Comparison of ENCODE assay signal across 31 cellular contexts in genomic region chr2:10224734-10225133, GRCh38.
"Had no signal": no experiment of that assay in that cellular context is flagged by ENCODE, and none has a peak within 500 bp of the region (broad histone marks: within the 10 kb centered on the region; RNA-seq: fewer than 3 reads in every experiment).

No MANE protein-coding gene starts in this region.

- H3K27ac Mint-ChIP-seq: activated B cell treated with CpG ODN at 0.5 μM for 24 hours; activated CD4-positive, alpha-beta memory T cell treated with anti-CD3 and anti-CD28 coated beads for 36 hours; activated naive CD4-positive, alpha-beta T cell treated with anti-CD3 and anti-CD28 coated beads for 36 hours; T-helper 1 cell treated with Interleukin-12 subunit alpha and Interleukin-12 subunit beta and Interleukin-4 antibody, amounts not matched to agents 30 μg/mL and 1 μg/mL, for 36 hours; T-helper 2 cell treated with Interferon-gamma antibody and Interleukin-4, amounts not matched to agents 5 μg/mL and 100 μg/mL, for 36 hours had no signal

- H3K27me3 Mint-ChIP-seq: activated CD4-positive, alpha-beta memory T cell treated with anti-CD3 and anti-CD28 coated beads for 36 hours had no signal

- H3K4me1 Mint-ChIP-seq: activated B cell treated with CpG ODN at 0.5 μM for 24 hours had no signal

- H3K36me3 Mint-ChIP-seq: activated CD4-positive, alpha-beta memory T cell treated with anti-CD3 and anti-CD28 coated beads for 36 hours; activated naive CD4-positive, alpha-beta T cell treated with anti-CD3 and anti-CD28 coated beads, Interleukin-2, amount 50 U/mL, for 72 hours had no signal

- H3K27me3 ChIP-seq: adrenal gland, body of pancreas, breast epithelium, Peyer's patch, SJSA1 had no signal

- H3K4me1 ChIP-seq: adrenal gland, breast epithelium had no signal

- DNase-seq: activated B cell treated with CpG ODN at 0.5 μM for 24 hours; activated CD4-positive, alpha-beta memory T cell treated with anti-CD3 and anti-CD28 coated beads for 36 hours; activated CD4-positive, alpha-beta T cell treated with anti-CD3 and anti-CD28 coated beads for 4 hours; activated CD4-positive, alpha-beta T cell treated with anti-CD3 and anti-CD28 coated beads, Interleukin-2, amount 50 U/mL, for 1 hour; activated CD4-positive, CD25-positive, alpha-beta regulatory T cell treated with anti-CD3 and anti-CD28 coated beads, Interleukin-2, amount 50 U/mL, for 72 hours; activated CD8-positive, alpha-beta memory T cell treated with anti-CD3 and anti-CD28 coated beads, Interleukin-2, amount 50 U/mL, for 48 hours; activated gamma-delta T cell treated with Interleukin-2 at 50 U/mL for 16 hours; activated naive CD4-positive, alpha-beta T cell treated with anti-CD3 and anti-CD28 coated beads for 36 hours; activated T-cell treated with anti-CD3 and anti-CD28 coated beads, Interleukin-2, amount 50 U/mL, for 48 hours; adrenal gland; body of pancreas; MM.1S; MV-4-11; NCI-H1092; NCI-H1436 treated with DMSO at 0.1 percent for 48 hours; NCI-H1694 treated with DMSO at 0.1 percent for 48 hours; NCI-H2029; NCI-H345; NCI-H510A; NCI-H748 treated with DMSO at 0.1 percent for 48 hours; NK-92 treated with Interleukin-12 subunit alpha and Interleukin-12 subunit beta, amount 100 ng/mL, for 24 hours; PC-3; SHP77 treated with DMSO at 0.1 percent for 48 hours; SK-N-SH had no signal

- H3K27ac ChIP-seq: body of pancreas, breast epithelium, KMS-11, SJSA1 had no signal

- H3K4me3 ChIP-seq: adrenal gland, body of pancreas, breast epithelium, Peyer's patch, SJSA1 had no signal

- ATAC-seq: activated naive CD4-positive, alpha-beta T cell treated with anti-CD3 and anti-CD28 coated beads, Interleukin-2, amount 50 U/mL, for 72 hours; body of pancreas; PC-3 had no signal

- H3K36me3 ChIP-seq: adrenal gland, breast epithelium, Peyer's patch, SJSA1 had no signal

- H3K9me3 ChIP-seq: adrenal gland, body of pancreas, breast epithelium, Peyer's patch, SJSA1, SK-N-SH had no signal

- H3K9me3 Mint-ChIP-seq: activated B cell treated with CpG ODN at 0.5 μM for 24 hours; activated CD4-positive, alpha-beta memory T cell treated with anti-CD3 and anti-CD28 coated beads for 36 hours; activated naive CD4-positive, alpha-beta T cell treated with anti-CD3 and anti-CD28 coated beads for 36 hours; activated naive CD4-positive, alpha-beta T cell treated with anti-CD3 and anti-CD28 coated beads, Interleukin-2, amount 50 U/mL, for 72 hours; T-helper 1 cell treated with Interleukin-12 subunit alpha and Interleukin-12 subunit beta and Interleukin-4 antibody, amounts not matched to agents 30 μg/mL and 1 μg/mL, for 36 hours; T-helper 2 cell treated with Interferon-gamma antibody and Interleukin-4, amounts not matched to agents 5 μg/mL and 100 μg/mL, for 36 hours had no signal

- H3K4me3 Mint-ChIP-seq: activated B cell treated with CpG ODN at 0.5 μM for 24 hours; activated CD4-positive, alpha-beta memory T cell treated with anti-CD3 and anti-CD28 coated beads for 36 hours; activated naive CD4-positive, alpha-beta T cell treated with anti-CD3 and anti-CD28 coated beads for 36 hours; T-helper 1 cell treated with Interleukin-12 subunit alpha and Interleukin-12 subunit beta and Interleukin-4 antibody, amounts not matched to agents 30 μg/mL and 1 μg/mL, for 36 hours; T-helper 2 cell treated with Interferon-gamma antibody and Interleukin-4, amounts not matched to agents 5 μg/mL and 100 μg/mL, for 36 hours had no signal
